In genomic region chr14:23071244-23071974, GRCh38 we compare ENCODE assay signal across 1 cellular context.
TF ChIP-seq lines count a peak whose summit lies in the region.

No MANE protein-coding gene starts in this region.

TF ChIP-seq in HepG2, 621 proteins besides CTCF, POLR2A, EP300 and RAD21 (continued from another document and continues in another):
- TF ChIP-seq ZNF770 (CRISPR knock-in tag; IDR thresholded peaks at IDR 0.05) (peak; percentile 74), TBP (CRISPR knock-in tag; IDR thresholded peaks at IDR 0.05) (0 out of 2 replicates have a peak, but pooled peaks have one; percentile 41), ZBTB1 (CRISPR knock-in tag; IDR thresholded peaks at IDR 0.05; ENCODE audit: borderline replicate concordance) (no peak), CBX5 (CRISPR knock-in tag; IDR thresholded peaks at IDR 0.05; ENCODE audit: borderline replicate concordance) (peak; percentile 96), ZBTB39 (CRISPR knock-in tag; IDR thresholded peaks at IDR 0.05) (no peak), ZNF782 (CRISPR knock-in tag; IDR thresholded peaks at IDR 0.05; ENCODE audit: borderline replicate concordance) (peak; percentile 26; the same call in 1 of the 2 replicates), NFKB2 (CRISPR knock-in tag; IDR thresholded peaks at IDR 0.05; ENCODE audit: borderline replicate concordance) (peak; percentile 86; the same call in 1 of the 2 replicates), ZMAT5 (CRISPR knock-in tag; IDR thresholded peaks at IDR 0.05; ENCODE audit: borderline replicate concordance, low read depth) (no peak), TARDBP (CRISPR knock-in tag; IDR thresholded peaks at IDR 0.05) (peak; percentile 85), SMAD9 (CRISPR knock-in tag; IDR thresholded peaks at IDR 0.05) (no peak), KLF13 (CRISPR knock-in tag; IDR thresholded peaks at IDR 0.05) (peak; percentile 80; the same call in 1 of the 2 replicates), XRCC5 (optimal IDR thresholded peaks at IDR 0.05; ENCODE audit: low read length) (peak; percentile 96), ZNF160 (CRISPR knock-in tag; IDR thresholded peaks at IDR 0.05) (peak; percentile 86; the same call in 1 of the 2 replicates), TEAD2 (CRISPR knock-in tag; IDR thresholded peaks at IDR 0.05) (no peak), SATB2 (CRISPR knock-in tag; IDR thresholded peaks at IDR 0.05) (no peak), GLI4 (CRISPR knock-in tag; IDR thresholded peaks at IDR 0.05; ENCODE audit: borderline replicate concordance) (peak; percentile 66; the same call in 1 of the 2 replicates), ZNF530 (CRISPR knock-in tag; IDR thresholded peaks at IDR 0.05; ENCODE audit: low read depth) (no peak), TBX3 (IDR thresholded peaks at IDR 0.05; ENCODE audit: borderline replicate concordance) (no peak), KAT7 (CRISPR knock-in tag; IDR thresholded peaks at IDR 0.05; ENCODE audit: borderline replicate concordance) (peak; percentile 99), ZBTB21 (CRISPR knock-in tag; IDR thresholded peaks at IDR 0.05) (no peak; the same call in 1 of the 2 replicates), GZF1 (CRISPR knock-in tag; IDR thresholded peaks at IDR 0.05) (0 out of 2 replicates have a peak, but pooled peaks have one; percentile 28), ZNF543 (CRISPR knock-in tag; IDR thresholded peaks at IDR 0.05) (peak; percentile 65; the same call in 1 of the 2 replicates), AFF4 (CRISPR knock-in tag; IDR thresholded peaks at IDR 0.05) (peak; percentile 94), ZNF407 (CRISPR knock-in tag; IDR thresholded peaks at IDR 0.05; ENCODE audit: not compliant biosample characterization) (peak; percentile 78), KLF11 (CRISPR knock-in tag; IDR thresholded peaks at IDR 0.05) (peak; percentile 23; the same call in 1 of the 2 replicates)
- TF ChIP-seq, protein P1, sequence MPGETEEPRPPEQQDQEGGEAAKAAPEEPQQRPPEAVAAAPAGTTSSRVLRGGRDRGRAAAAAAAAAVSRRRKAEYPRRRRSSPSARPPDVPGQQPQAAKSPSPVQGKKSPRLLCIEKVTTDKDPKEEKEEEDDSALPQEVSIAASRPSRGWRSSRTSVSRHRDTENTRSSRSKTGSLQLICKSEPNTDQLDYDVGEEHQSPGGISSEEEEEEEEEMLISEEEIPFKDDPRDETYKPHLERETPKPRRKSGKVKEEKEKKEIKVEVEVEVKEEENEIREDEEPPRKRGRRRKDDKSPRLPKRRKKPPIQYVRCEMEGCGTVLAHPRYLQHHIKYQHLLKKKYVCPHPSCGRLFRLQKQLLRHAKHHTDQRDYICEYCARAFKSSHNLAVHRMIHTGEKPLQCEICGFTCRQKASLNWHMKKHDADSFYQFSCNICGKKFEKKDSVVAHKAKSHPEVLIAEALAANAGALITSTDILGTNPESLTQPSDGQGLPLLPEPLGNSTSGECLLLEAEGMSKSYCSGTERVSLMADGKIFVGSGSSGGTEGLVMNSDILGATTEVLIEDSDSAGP (CRISPR knock-in tag; IDR thresholded peaks at IDR 0.05; ENCODE audit: borderline replicate concordance): peak; percentile 90
- TF ChIP-seq, protein P2, sequence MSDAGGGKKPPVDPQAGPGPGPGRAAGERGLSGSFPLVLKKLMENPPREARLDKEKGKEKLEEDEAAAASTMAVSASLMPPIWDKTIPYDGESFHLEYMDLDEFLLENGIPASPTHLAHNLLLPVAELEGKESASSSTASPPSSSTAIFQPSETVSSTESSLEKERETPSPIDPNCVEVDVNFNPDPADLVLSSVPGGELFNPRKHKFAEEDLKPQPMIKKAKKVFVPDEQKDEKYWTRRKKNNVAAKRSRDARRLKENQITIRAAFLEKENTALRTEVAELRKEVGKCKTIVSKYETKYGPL (CRISPR knock-in tag; IDR thresholded peaks at IDR 0.05): no peak
- TF ChIP-seq, protein P3, sequence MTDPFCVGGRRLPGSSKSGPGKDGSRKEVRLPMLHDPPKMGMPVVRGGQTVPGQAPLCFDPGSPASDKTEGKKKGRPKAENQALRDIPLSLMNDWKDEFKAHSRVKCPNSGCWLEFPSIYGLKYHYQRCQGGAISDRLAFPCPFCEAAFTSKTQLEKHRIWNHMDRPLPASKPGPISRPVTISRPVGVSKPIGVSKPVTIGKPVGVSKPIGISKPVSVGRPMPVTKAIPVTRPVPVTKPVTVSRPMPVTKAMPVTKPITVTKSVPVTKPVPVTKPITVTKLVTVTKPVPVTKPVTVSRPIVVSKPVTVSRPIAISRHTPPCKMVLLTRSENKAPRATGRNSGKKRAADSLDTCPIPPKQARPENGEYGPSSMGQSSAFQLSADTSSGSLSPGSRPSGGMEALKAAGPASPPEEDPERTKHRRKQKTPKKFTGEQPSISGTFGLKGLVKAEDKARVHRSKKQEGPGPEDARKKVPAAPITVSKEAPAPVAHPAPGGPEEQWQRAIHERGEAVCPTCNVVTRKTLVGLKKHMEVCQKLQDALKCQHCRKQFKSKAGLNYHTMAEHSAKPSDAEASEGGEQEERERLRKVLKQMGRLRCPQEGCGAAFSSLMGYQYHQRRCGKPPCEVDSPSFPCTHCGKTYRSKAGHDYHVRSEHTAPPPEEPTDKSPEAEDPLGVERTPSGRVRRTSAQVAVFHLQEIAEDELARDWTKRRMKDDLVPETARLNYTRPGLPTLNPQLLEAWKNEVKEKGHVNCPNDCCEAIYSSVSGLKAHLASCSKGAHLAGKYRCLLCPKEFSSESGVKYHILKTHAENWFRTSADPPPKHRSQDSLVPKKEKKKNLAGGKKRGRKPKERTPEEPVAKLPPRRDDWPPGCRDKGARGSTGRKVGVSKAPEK (CRISPR knock-in tag; IDR thresholded peaks at IDR 0.05; ENCODE audit: borderline replicate concordance): no peak
- TF ChIP-seq, protein P4, sequence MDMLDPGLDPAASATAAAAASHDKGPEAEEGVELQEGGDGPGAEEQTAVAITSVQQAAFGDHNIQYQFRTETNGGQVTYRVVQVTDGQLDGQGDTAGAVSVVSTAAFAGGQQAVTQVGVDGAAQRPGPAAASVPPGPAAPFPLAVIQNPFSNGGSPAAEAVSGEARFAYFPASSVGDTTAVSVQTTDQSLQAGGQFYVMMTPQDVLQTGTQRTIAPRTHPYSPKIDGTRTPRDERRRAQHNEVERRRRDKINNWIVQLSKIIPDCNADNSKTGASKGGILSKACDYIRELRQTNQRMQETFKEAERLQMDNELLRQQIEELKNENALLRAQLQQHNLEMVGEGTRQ (IDR thresholded peaks at IDR 0.05; ENCODE audit: low read depth, low read length): no peak
- TF ChIP-seq, protein P4 (CRISPR knock-in tag; IDR thresholded peaks at IDR 0.05; ENCODE audit: borderline replicate concordance): peak; percentile 15; the same call in 1 of the 2 replicates
